Comparison of ENCODE assay signal across 19 cellular contexts in genomic region chr10:75468612-75469011, GRCh38. TPM values are rescaled to one million over a fixed set of nuclear protein-coding genes. Genes with fewer than 3 reads are reported as not detected.
DNase-seq lines count a peak whose midpoint lies in the region; ATAC-seq, FAIRE-seq and TF ChIP-seq lines count a peak whose summit lies in the region.
"Had no signal": no experiment of that assay in that cellular context is flagged by ENCODE, and none has a peak within 500 bp of the region (broad histone marks: within the 10 kb centered on the region; RNA-seq: fewer than 3 reads in every experiment).

No MANE protein-coding gene starts in this region.

- 68% methylated on average over 7 of the region's 7 CpGs for WGBS in hepatocyte (ENCODE audit: low lambda C conversion rate, missing lambda C conversion rate)

- H4K20me1 ChIP-seq in astrocyte (ENCODE audit: insufficient read depth, low read length) (no peaks in the 10 kb centered on the region), hepatocyte (ENCODE audit: insufficient read depth, poor library complexity, severe bottlenecking) (no peaks in the 10 kb centered on the region)

- no peaks in the 10 kb centered on the region for H3K36me3 ChIP-seq in astrocyte (ENCODE audit: insufficient read depth, low read length)
- no peaks in the 10 kb centered on the region for H3K36me3 ChIP-seq in hepatocyte (replicated peaks; ENCODE audit: insufficient read depth, low read depth)
- H3K36me3 ChIP-seq in tibial artery, result no peaks in the 10 kb centered on the region
- no peaks in the 10 kb centered on the region for H3K36me3 ChIP-seq in lower lobe of right lung
- H3K36me3 ChIP-seq: HAP-1, MG63, prostate gland had no signal

- H3K27me3 ChIP-seq in astrocyte (ENCODE audit: insufficient read depth, low read length) (peaks cover 9% of the 10 kb centered on the region), hepatocyte (no peaks in the 10 kb centered on the region), tibial artery (no peaks in the 10 kb centered on the region), lower lobe of right lung (ENCODE audit: low read depth) (no peaks in the 10 kb centered on the region), dorsolateral prefrontal cortex (peaks cover 0 to 4% (median 0%) of the 10 kb centered on the region in 45 donors)
- H3K27me3 ChIP-seq: MG63 had no signal

- TF ChIP-seq CTCF in astrocyte (IDR thresholded peaks at IDR 0.05; ENCODE audit: insufficient read depth, low read depth, low read length), result no peak
- TF ChIP-seq CTCF in hepatocyte (IDR thresholded peaks at IDR 0.05; ENCODE audit: poor library complexity), result no peak
- no peak for TF ChIP-seq CTCF in tibial artery (IDR thresholded peaks at IDR 0.05)
- no peak for TF ChIP-seq CTCF in lower lobe of right lung (IDR thresholded peaks at IDR 0.05)
- TF ChIP-seq CTCF in dorsolateral prefrontal cortex (IDR thresholded peaks at IDR 0.05 in 54 of 56, conservative IDR thresholded peaks at IDR 0.05 in 2 of 56; ENCODE audit: low read depth in 1 of 56, partially characterized antibody in 56 of 56), result no peak

- ATAC-seq in lower lobe of right lung, result no peak
- ATAC-seq: activated CD8-positive, alpha-beta memory T cell treated with anti-CD3 and anti-CD28 coated beads, Interleukin-2, amount 10 ng/mL, durations not matched to agents 7 days and 5 days; effector memory CD8-positive, alpha-beta T cell; natural killer cell; Panc1 had no signal

- no peak overlapping the region for H3K4me3 ChIP-seq in astrocyte (ENCODE audit: insufficient read depth, low read depth, low read length)
- no peak overlapping the region for H3K4me3 ChIP-seq in hepatocyte
- H3K4me3 ChIP-seq in tibial artery, result no peak overlapping the region
- no peak overlapping the region for H3K4me3 ChIP-seq in lower lobe of right lung
- no peak overlapping the region for H3K4me3 ChIP-seq in dorsolateral prefrontal cortex
- H3K4me3 ChIP-seq: HAP-1, MG63, prostate gland had no signal

- H3K4me1 Mint-ChIP-seq in astrocyte (ENCODE audit: low read depth, unreplicated experiment), result peaks cover 11% of the 10 kb centered on the region
- H3K4me1 Mint-ChIP-seq: activated CD4-positive, alpha-beta T cell treated with anti-CD3 and anti-CD28 coated beads for 36 hours; activated CD8-positive, alpha-beta memory T cell treated with anti-CD3 and anti-CD28 coated beads, Interleukin-2, amount 10 ng/mL, durations not matched to agents 7 days and 5 days; natural killer cell had no signal

- H3K9me3 ChIP-seq in astrocyte (ENCODE audit: insufficient read depth, low read depth, low read length) (no peaks in the 10 kb centered on the region), hepatocyte (ENCODE audit: low read depth) (no peaks in the 10 kb centered on the region), tibial artery (no peaks in the 10 kb centered on the region), lower lobe of right lung (no peaks in the 10 kb centered on the region)
- H3K9me3 ChIP-seq: HAP-1, MG63, prostate gland had no signal

- peaks cover 30% of the 10 kb centered on the region for H3K27me3 Mint-ChIP-seq in astrocyte (ENCODE audit: low read depth, unreplicated experiment)
- H3K27me3 Mint-ChIP-seq: activated CD8-positive, alpha-beta memory T cell treated with anti-CD3 and anti-CD28 coated beads, Interleukin-2, amount 10 ng/mL, durations not matched to agents 7 days and 5 days had no signal

- intact Hi-C loops in tibial artery (cut with DNase I; ENCODE audit: low total_unique reads), result no loop called here
- intact Hi-C loops in lower lobe of right lung (cut with DNase I), result no loop called here
- intact Hi-C loops in dorsolateral prefrontal cortex (cut with DNase I), result no loop called here

- H3K27ac ChIP-seq in astrocyte (ENCODE audit: low read depth, low read length) (no peak overlapping the region), hepatocyte (peak overlapping the region; percentile 62), tibial artery (peak overlapping the region; percentile 41), lower lobe of right lung (no peak overlapping the region), dorsolateral prefrontal cortex (no peak overlapping the region)

- peaks cover 13% of the 10 kb centered on the region for H3K9me3 Mint-ChIP-seq in astrocyte (ENCODE audit: unreplicated experiment)
- H3K9me3 Mint-ChIP-seq: effector memory CD8-positive, alpha-beta T cell; natural killer cell had no signal

- no peak overlapping the region for H3K4me3 Mint-ChIP-seq in astrocyte (ENCODE audit: unreplicated experiment)
- H3K4me3 Mint-ChIP-seq: activated CD4-positive, alpha-beta T cell treated with anti-CD3 and anti-CD28 coated beads for 36 hours; activated CD8-positive, alpha-beta memory T cell treated with anti-CD3 and anti-CD28 coated beads, Interleukin-2, amount 10 ng/mL, durations not matched to agents 7 days and 5 days; effector memory CD8-positive, alpha-beta T cell; natural killer cell had no signal

- H3K4me1 ChIP-seq in astrocyte (ENCODE audit: insufficient read depth, low read length) (peaks cover 17% of the 10 kb centered on the region), hepatocyte (ENCODE audit: insufficient read depth) (peaks cover 27% of the 10 kb centered on the region), tibial artery (peaks cover 0 to 33% (median 22%) of the 10 kb centered on the region in 4 donors), lower lobe of right lung (peaks cover 29% of the 10 kb centered on the region)
- H3K4me1 ChIP-seq: HAP-1, prostate gland had no signal

- peak overlapping the region; percentile 69 for H3K4me2 ChIP-seq in astrocyte (ENCODE audit: low read length)
- H3K4me2 ChIP-seq in hepatocyte, result no peak overlapping the region

- H3K9ac ChIP-seq in astrocyte (ENCODE audit: low read length), result no peak overlapping the region

- no peaks in the 10 kb centered on the region for H3K79me2 ChIP-seq in astrocyte (ENCODE audit: insufficient read depth, low read length)
- H3K79me2 ChIP-seq in hepatocyte, result no peaks in the 10 kb centered on the region

- peaks cover 1% of the 10 kb centered on the region for H3K36me3 Mint-ChIP-seq in astrocyte (ENCODE audit: low read depth, unreplicated experiment)
- H3K36me3 Mint-ChIP-seq: activated CD8-positive, alpha-beta memory T cell treated with anti-CD3 and anti-CD28 coated beads, Interleukin-2, amount 10 ng/mL, durations not matched to agents 7 days and 5 days; natural killer cell had no signal

- DNase-seq in MV-4-11 (lab: John Stamatoyannopoulos, UW) (peak; percentile 37), astrocyte (ENCODE audit: low read depth) (no peak), hepatocyte (ENCODE audit: low spot score) (no peak), tibial artery (peak; percentile 44 to 70), SKM-1 (lab: John Stamatoyannopoulos, UW; ENCODE audit: unreplicated experiment) (no peak), lower lobe of right lung (no peak), dorsolateral prefrontal cortex (no peak)
- DNase-seq: activated CD4-positive, alpha-beta T cell treated with anti-CD3 and anti-CD28 coated beads for 36 hours; activated CD8-positive, alpha-beta memory T cell treated with anti-CD3 and anti-CD28 coated beads, Interleukin-2, amount 10 ng/mL, durations not matched to agents 7 days and 5 days; effector memory CD8-positive, alpha-beta T cell; kidney; natural killer cell; NCI-H1930; NCI-H345 had no signal

- H3K27ac Mint-ChIP-seq in astrocyte (ENCODE audit: unreplicated experiment), result no peak overlapping the region
- H3K27ac Mint-ChIP-seq: activated CD4-positive, alpha-beta T cell treated with anti-CD3 and anti-CD28 coated beads for 36 hours; activated CD8-positive, alpha-beta memory T cell treated with anti-CD3 and anti-CD28 coated beads, Interleukin-2, amount 10 ng/mL, durations not matched to agents 7 days and 5 days; effector memory CD8-positive, alpha-beta T cell; natural killer cell had no signal

- no peaks in the 10 kb centered on the region for H3K9me2 ChIP-seq in hepatocyte (replicated peaks; ENCODE audit: insufficient read depth)

- H2AFZ ChIP-seq in astrocyte (ENCODE audit: low read depth, low read length) (no peak overlapping the region), hepatocyte (no peak overlapping the region)

- FAIRE-seq in astrocyte (lab: Jason Lieb, UNC), result no peak
- FAIRE-seq: kidney had no signal

RNA-seq across cellular contexts. Expression of gene LRMDA, which starts 37.2 kb away (rescaled TPM):
- total RNA-seq in astrocyte (2.2 and 2.7 TPM in 2 replicates), hepatocyte (5.6 and 6.8 TPM in 2 replicates), lower lobe of right lung (29.9 TPM), dorsolateral prefrontal cortex (10 to 100 TPM in 54 of 120 experiments, 1 to 10 TPM in 66; 2.8 to 27.7 (median 9.5) TPM)
- polyA plus RNA-seq in hepatocyte, result 8.3 and 15.7 TPM in 2 replicates
- total RNA-seq: activated CD4-positive, alpha-beta T cell treated with anti-CD3 and anti-CD28 coated beads for 36 hours; activated CD8-positive, alpha-beta memory T cell treated with anti-CD3 and anti-CD28 coated beads, Interleukin-2, amount 10 ng/mL, durations not matched to agents 7 days and 5 days; Daoy had no signal

Comparison
In these comparisons a context has a peak if more than half of its experiments do, and no peak if none do; other contexts are left out.
1. DNase-seq: peak in MV-4-11 (single experiment) and tibial artery (2 of 2); none in astrocyte (single experiment), hepatocyte (single experiment), SKM-1 (single experiment), lower lobe of right lung (single experiment) and dorsolateral prefrontal cortex (0 of 10).
2. H3K27ac ChIP-seq: peak in hepatocyte (single experiment) and tibial artery (2 of 2); none in astrocyte (single experiment), lower lobe of right lung (single experiment) and dorsolateral prefrontal cortex (0 of 59).